16 cellular contexts compared by ENCODE assay signal in the genomic region with DNA sequence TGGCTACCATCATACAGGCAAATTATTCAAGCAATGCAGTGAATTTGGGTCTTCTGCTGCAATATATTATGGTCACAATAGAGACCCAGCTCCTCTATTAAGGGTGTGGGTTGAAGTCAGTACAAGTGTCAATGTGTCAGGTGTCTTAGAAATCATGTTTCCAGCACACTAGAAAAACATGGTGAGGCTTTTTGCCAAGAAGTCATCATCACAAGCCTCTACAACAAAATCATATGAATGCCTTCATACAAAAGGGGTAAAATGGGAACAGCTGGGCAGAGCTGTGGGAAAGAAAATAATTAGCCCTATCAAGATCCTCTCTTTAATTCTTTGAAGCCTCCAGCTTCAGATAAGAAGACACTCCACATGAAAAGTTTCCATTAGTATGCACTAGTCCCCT. TPM values are rescaled to one million over a fixed set of nuclear protein-coding genes. Genes with fewer than 3 reads are reported as not detected.
A peak's percentile ranks its signal among the peaks of the same experiment; 100 is the strongest.
DNase-seq lines count a peak whose midpoint lies in the region; ATAC-seq and TF ChIP-seq lines count a peak whose summit lies in the region.
"Had no signal": no experiment of that assay in that cellular context is flagged by ENCODE, and none has a peak within 500 bp of the region (broad histone marks: within the 10 kb centered on the region; RNA-seq: fewer than 3 reads in every experiment).

No MANE protein-coding gene starts in this region.

- ATAC-seq in psoas muscle = no peak
- ATAC-seq: CD8-positive, alpha-beta T cell had no signal

- intact Hi-C loops in dorsolateral prefrontal cortex (cut with DNase I) = no loop called here
- intact Hi-C loops in psoas muscle (cut with DNase I) = no loop called here

- peak; percentile 2 for DNase-seq in DMS 273 (lab: John Stamatoyannopoulos, UW; ENCODE audit: unreplicated experiment)
- DNase-seq in DMS 273 treated with DMSO at 0.1 percent for 48 hours (lab: John Stamatoyannopoulos, UW) = no peak
- DNase-seq in dorsolateral prefrontal cortex = no peak
- no peak for DNase-seq in psoas muscle
- no peak for DNase-seq in substantia nigra (lab: John Stamatoyannopoulos, UW)
- no peak for DNase-seq in HEK293T (ENCODE audit: extremely low spot score)
- no peak for DNase-seq in NCI-H1436 treated with DMSO at 0.1 percent for 48 hours (lab: John Stamatoyannopoulos, UW)
- no peak for DNase-seq in activated gamma-delta T cell (lab: John Stamatoyannopoulos, UW)
- DNase-seq: CD8-positive, alpha-beta T cell; COR-L47; DMS53; GF-D8 had no signal

- H3K4me3 ChIP-seq in dorsolateral prefrontal cortex (no peak overlapping the region), psoas muscle (no peak overlapping the region)
- H3K4me3 ChIP-seq: HAP-1 had no signal

- CTCF ChIA-PET in HEK293T (lab: Yijun Ruan, JAX) = no interaction called here

- peaks cover 59% of the 10 kb centered on the region for H3K4me1 ChIP-seq in psoas muscle
- H3K4me1 ChIP-seq: HAP-1 had no signal

- TF ChIP-seq CTCF in dorsolateral prefrontal cortex (IDR thresholded peaks at IDR 0.05 in 54 of 56, conservative IDR thresholded peaks at IDR 0.05 in 2 of 56; ENCODE audit: low read depth in 1 of 56, partially characterized antibody in 56 of 56) (no peak), psoas muscle (IDR thresholded peaks at IDR 0.05) (no peak)

- H3K9me3 ChIP-seq in psoas muscle = no peaks in the 10 kb centered on the region
- H3K9me3 ChIP-seq: HAP-1 had no signal

- POLR2A ChIA-PET in HEK293T (lab: Yijun Ruan, JAX) = no interaction called here

- H3K27me3 ChIP-seq in dorsolateral prefrontal cortex = no peaks in the 10 kb centered on the region
- H3K27me3 ChIP-seq in psoas muscle (ENCODE audit: insufficient read depth in 3 of 3, low read length in 2 of 3) = no peaks in the 10 kb centered on the region

- H3K27ac ChIP-seq in dorsolateral prefrontal cortex (peak overlapping the region in 58 of 59 donors; percentile 1 to 100 (median 96)), psoas muscle (peak overlapping the region; percentile 84), substantia nigra (ENCODE audit: low read depth, low read length, poor library complexity, severe bottlenecking) (peak overlapping the region; percentile 54)
- H3K27ac ChIP-seq: 22Rv1 had no signal

- H3K36me3 ChIP-seq in psoas muscle (ENCODE audit: insufficient read depth in 1 of 2, low read depth in 1 of 2) = no peaks in the 10 kb centered on the region
- H3K36me3 ChIP-seq: HAP-1 had no signal

TF ChIP-seq in HEK293T, 16 proteins besides CTCF, POLR2A, EP300 and RAD21:
- TF ChIP-seq, protein P1, sequence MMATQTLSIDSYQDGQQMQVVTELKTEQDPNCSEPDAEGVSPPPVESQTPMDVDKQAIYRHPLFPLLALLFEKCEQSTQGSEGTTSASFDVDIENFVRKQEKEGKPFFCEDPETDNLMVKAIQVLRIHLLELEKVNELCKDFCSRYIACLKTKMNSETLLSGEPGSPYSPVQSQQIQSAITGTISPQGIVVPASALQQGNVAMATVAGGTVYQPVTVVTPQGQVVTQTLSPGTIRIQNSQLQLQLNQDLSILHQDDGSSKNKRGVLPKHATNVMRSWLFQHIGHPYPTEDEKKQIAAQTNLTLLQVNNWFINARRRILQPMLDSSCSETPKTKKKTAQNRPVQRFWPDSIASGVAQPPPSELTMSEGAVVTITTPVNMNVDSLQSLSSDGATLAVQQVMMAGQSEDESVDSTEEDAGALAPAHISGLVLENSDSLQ (IDR thresholded peaks at IDR 0.05) = no peak
- TF ChIP-seq HDGF (IDR thresholded peaks at IDR 0.05; ENCODE audit: borderline replicate concordance) (no peak), TARDBP (IDR thresholded peaks at IDR 0.05) (no peak), ARNT (IDR thresholded peaks at IDR 0.05) (no peak), ELF4 (IDR thresholded peaks at IDR 0.05) (no peak), ZNF384 (IDR thresholded peaks at IDR 0.05) (no peak)

RNA-seq across cellular contexts. Expression of a gene that starts 37.2 kb away (rescaled TPM):
- 100 to 1,000 TPM in 44 of 120 experiments, 10 to 100 TPM in 76; 54.6 to 219 (median 93.7) TPM for total RNA-seq in dorsolateral prefrontal cortex
- 10 to 100 TPM in 3 of 4 donors, 1 to 10 TPM in 1; 1.0 to 14.3 (median 13.3) TPM for total RNA-seq in psoas muscle
- 10 to 100 TPM in 1 of 3 donors, 1 to 10 TPM in 2; 1.4 to 31.7 (median 6.5) TPM for polyA plus RNA-seq in psoas muscle
- total RNA-seq: CD8-positive, alpha-beta T cell had no signal
- polyA plus RNA-seq: BJ, CD14-positive monocyte had no signal
